Comparison of ENCODE assay signal across 1 cellular context in the genomic region with DNA sequence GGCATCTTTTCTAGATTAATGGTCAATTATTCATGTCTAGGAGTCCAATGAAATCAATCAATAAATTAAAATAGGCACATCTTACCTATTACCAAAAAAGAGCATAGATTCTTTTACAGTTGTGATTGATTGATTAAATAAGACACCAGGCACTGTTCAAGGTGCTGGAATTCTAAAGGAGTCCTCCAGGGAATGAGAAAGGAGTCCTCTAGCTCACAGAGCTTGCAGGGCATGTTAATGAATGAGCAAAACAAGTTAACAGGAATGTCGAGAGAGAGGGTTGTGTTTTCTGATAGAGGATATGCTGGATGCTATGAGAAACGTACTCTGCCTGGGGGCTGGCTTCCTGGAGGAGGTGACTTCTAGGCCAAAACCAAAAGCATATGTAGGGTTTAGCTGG.
TF ChIP-seq lines count a peak whose summit lies in the region.

No MANE protein-coding gene starts in this region.

TF ChIP-seq in GM23338, 12 proteins besides CTCF, POLR2A, EP300 and RAD21 (continued from another document):
- TF ChIP-seq, protein P1, sequence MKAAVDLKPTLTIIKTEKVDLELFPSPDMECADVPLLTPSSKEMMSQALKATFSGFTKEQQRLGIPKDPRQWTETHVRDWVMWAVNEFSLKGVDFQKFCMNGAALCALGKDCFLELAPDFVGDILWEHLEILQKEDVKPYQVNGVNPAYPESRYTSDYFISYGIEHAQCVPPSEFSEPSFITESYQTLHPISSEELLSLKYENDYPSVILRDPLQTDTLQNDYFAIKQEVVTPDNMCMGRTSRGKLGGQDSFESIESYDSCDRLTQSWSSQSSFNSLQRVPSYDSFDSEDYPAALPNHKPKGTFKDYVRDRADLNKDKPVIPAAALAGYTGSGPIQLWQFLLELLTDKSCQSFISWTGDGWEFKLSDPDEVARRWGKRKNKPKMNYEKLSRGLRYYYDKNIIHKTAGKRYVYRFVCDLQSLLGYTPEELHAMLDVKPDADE (IDR thresholded peaks at IDR 0.05): no peak
- no peak for TF ChIP-seq EZH2 (IDR thresholded peaks at IDR 0.05; ENCODE audit: low read depth, unreplicated experiment)
